In genomic region chr10:81876253-81876731, GRCh38 we compare ENCODE assay signal across 12 cellular contexts. TPM values are rescaled to one million over a fixed set of nuclear protein-coding genes. Genes with fewer than 3 reads are reported as not detected.
DNase-seq lines count a peak whose midpoint lies in the region; ATAC-seq, FAIRE-seq and TF ChIP-seq lines count a peak whose summit lies in the region.
"Had no signal": no experiment of that assay in that cellular context is flagged by ENCODE, and none has a peak within 500 bp of the region (broad histone marks: within the 10 kb centered on the region; RNA-seq: fewer than 3 reads in every experiment).

No MANE protein-coding gene starts in this region.

- TF ChIP-seq EP300 in HepG2 (IDR thresholded peaks at IDR 0.05; ENCODE audit: low read depth in 2 of 2, low read length in 2 of 2) (no peak), HepG2 (CRISPR knock-in tag; IDR thresholded peaks at IDR 0.05; ENCODE audit: borderline replicate concordance) (no peak)

- H3K36me3 Mint-ChIP-seq in mesothelial cell of epicardium = no peaks in the 10 kb centered on the region
- peaks cover 0 to 3% of the 10 kb centered on the region in 2 donors for H3K36me3 Mint-ChIP-seq in CD4-positive, alpha-beta memory T cell

- CTCF ChIA-PET in HepG2 (lab: Yijun Ruan, JAX; ENCODE audit: low intra/inter-chr PET ratio, low total read pairs) = no interaction called here
- CTCF ChIA-PET in CD4-positive, alpha-beta memory T cell (lab: Charles Lee; ENCODE audit: partially characterized antibody) = no interaction called here

- H3K4me1 ChIP-seq in right lobe of liver (peaks cover 0 to 5% (median 0%) of the 10 kb centered on the region in 4 donors), HepG2 (ENCODE audit: insufficient read depth, low read length) (no peaks in the 10 kb centered on the region)
- H3K4me1 ChIP-seq in CD4-positive, alpha-beta memory T cell (ENCODE audit: insufficient read depth, low read length) = no peaks in the 10 kb centered on the region

- no peak for DNase-seq in right lobe of liver
- no peak for DNase-seq in HepG2 (ENCODE audit: low spot score)
- no peak for DNase-seq in mesothelial cell of epicardium (ENCODE audit: low spot score in 2 of 2, unreplicated experiment in 2 of 2)
- no peak for DNase-seq in COR-L47 (lab: John Stamatoyannopoulos, UW)
- no peak for DNase-seq in CD4-positive, alpha-beta memory T cell
- DNase-seq in CD1c-positive myeloid dendritic cell (ENCODE audit: extremely low spot score) = no peak
- no peak for DNase-seq in activated CD4-positive, alpha-beta T cell treated with anti-CD3 and anti-CD28 coated beads for 4 hours
- DNase-seq: activated CD8-positive, alpha-beta memory T cell treated with anti-CD3 and anti-CD28 coated beads, Interleukin-2, amount 50 U/mL, for 4 hours; DMS153 had no signal

- POLR2A ChIA-PET in HepG2 (lab: Yijun Ruan, JAX) = no interaction called here
- POLR2A ChIA-PET in CD4-positive, alpha-beta memory T cell (lab: Charles Lee; ENCODE audit: partially characterized antibody) = no interaction called here

- peak overlapping the region in 2 of 3 donors; percentile 4 to 20 for H3K4me3 ChIP-seq in right lobe of liver
- no peak overlapping the region for H3K4me3 ChIP-seq in HepG2 (replicated peaks in 1 of 3; ENCODE audit: insufficient read depth in 1 of 3, low read depth in 2 of 3, low read length in 3 of 3)
- no peak overlapping the region for H3K4me3 ChIP-seq in CD4-positive, alpha-beta memory T cell (ENCODE audit: low read length in 2 of 2)
- H3K4me3 ChIP-seq: skin epidermis had no signal

- in situ Hi-C loops in HepG2 (cut with HindIII; ENCODE audit: extremely low pct_ligation_motif_present, low pct_unique_long_range_greater_than_20kb) = no loop called here

- peaks cover 15% of the 10 kb centered on the region for H3K4me1 Mint-ChIP-seq in mesothelial cell of epicardium
- peaks cover 3 to 13% (median 10%) of the 10 kb centered on the region in 4 donors for H3K4me1 Mint-ChIP-seq in CD4-positive, alpha-beta memory T cell

- H3K27me3 ChIP-seq in right lobe of liver (peaks cover 0 to 3% of the 10 kb centered on the region in 2 donors), HepG2 (ENCODE audit: control insufficient read depth in 1 of 2, insufficient read depth in 2 of 2, low read length in 2 of 2) (no peaks in the 10 kb centered on the region)
- H3K27me3 ChIP-seq in CD4-positive, alpha-beta memory T cell (ENCODE audit: insufficient read depth, low read length) = peaks cover 3% of the 10 kb centered on the region

- H4K20me1 ChIP-seq in HepG2 (ENCODE audit: insufficient read depth, low read length) = no peaks in the 10 kb centered on the region

- H3K4me3 Mint-ChIP-seq in mesothelial cell of epicardium = peak overlapping the region; percentile 60
- peak overlapping the region in 4 of 8 donors; percentile 69 to 71 (median 70) for H3K4me3 Mint-ChIP-seq in CD4-positive, alpha-beta memory T cell

- intact Hi-C loops in right lobe of liver (cut with DNase I) (no loop called here), HepG2 (cut with micrococcal nuclease; ENCODE audit: unreplicated experiment) (no loop called here)
- intact Hi-C loops in CD4-positive, alpha-beta memory T cell (cut with micrococcal nuclease) = no loop called here

- no peak for TF ChIP-seq RAD21 in HepG2 (CRISPR knock-in tag; IDR thresholded peaks at IDR 0.05)

- H3K9me3 ChIP-seq in right lobe of liver = no peaks in the 10 kb centered on the region
- H3K9me3 ChIP-seq in HepG2 (ENCODE audit: low read length) = no peaks in the 10 kb centered on the region
- H3K9me3 ChIP-seq in CD4-positive, alpha-beta memory T cell (ENCODE audit: control insufficient read depth in 1 of 2, low read length in 2 of 2) = no peaks in the 10 kb centered on the region

- peak; percentile 8 to 21 (median 14) for ATAC-seq in right lobe of liver
- ATAC-seq in HepG2 = no peak; the same call in 2 of the 3 replicates

- TF ChIP-seq CTCF in right lobe of liver (IDR thresholded peaks at IDR 0.05) = no peak
- no peak for TF ChIP-seq CTCF in HepG2 (CRISPR knock-in tag; IDR thresholded peaks at IDR 0.05)
- no peak for TF ChIP-seq CTCF in mesothelial cell of epicardium (IDR thresholded peaks at IDR 0.05; ENCODE audit: unreplicated experiment)

- 5% methylated on average over 18 of the region's 18 CpGs for WGBS in right lobe of liver (ENCODE audit: insufficient coverage, low coverage, low lambda C conversion rate, missing lambda C conversion rate)
- 12% methylated on average over 18 of the region's 18 CpGs for WGBS in HepG2 (ENCODE audit: low lambda C conversion rate)

- no peak for TF ChIP-seq POLR2A in right lobe of liver (IDR thresholded peaks at IDR 0.05)
- TF ChIP-seq POLR2A in HepG2 (IDR thresholded peaks at IDR 0.05; ENCODE audit: insufficient read depth in 1 of 2, low read depth in 2 of 2, low read length in 2 of 2) = no peak

- no peak overlapping the region for H3K4me2 ChIP-seq in HepG2 (ENCODE audit: low read depth, low read length)

- H3K27ac ChIP-seq in right lobe of liver = no peak overlapping the region
- H3K27ac ChIP-seq in HepG2 (ENCODE audit: extremely low read length, insufficient read depth, low read length) = no peak overlapping the region
- H3K27ac ChIP-seq in cingulate gyrus (ENCODE audit: low read depth, low read length) = peak overlapping the region; percentile 13
- H3K27ac ChIP-seq in CD4-positive, alpha-beta memory T cell (ENCODE audit: low read depth, low read length) = no peak overlapping the region
- H3K27ac ChIP-seq: skin epidermis had no signal

- H3K36me3 ChIP-seq in right lobe of liver = no peaks in the 10 kb centered on the region
- no peaks in the 10 kb centered on the region for H3K36me3 ChIP-seq in HepG2 (replicated peaks in 1 of 2; ENCODE audit: control insufficient read depth in 1 of 2, insufficient read depth in 2 of 2, low read length in 2 of 2)
- H3K36me3 ChIP-seq in CD4-positive, alpha-beta memory T cell (ENCODE audit: insufficient read depth, low read length) = no peaks in the 10 kb centered on the region

- no peaks in the 10 kb centered on the region for H3K79me2 ChIP-seq in HepG2 (ENCODE audit: insufficient read depth, low read length)

- no peak overlapping the region for H3K9ac ChIP-seq in HepG2 (ENCODE audit: insufficient read depth, low read depth, low read length)

- no peak overlapping the region for H3K27ac Mint-ChIP-seq in mesothelial cell of epicardium
- no peak overlapping the region for H3K27ac Mint-ChIP-seq in CD4-positive, alpha-beta memory T cell

- FAIRE-seq in HepG2 (lab: Jason Lieb, UNC) = no peak

- BruUV-seq in HepG2 (replicated peaks; lab: Mats Ljungman, UMichigan) = no TSS peak

- no peak overlapping the region for H2AFZ ChIP-seq in HepG2 (ENCODE audit: low read length)

- peaks cover 92% of the 10 kb centered on the region for H3K27me3 Mint-ChIP-seq in mesothelial cell of epicardium (ENCODE audit: low read depth)
- peaks cover 22 to 38% of the 10 kb centered on the region in 2 donors for H3K27me3 Mint-ChIP-seq in CD4-positive, alpha-beta memory T cell

- no peaks in the 10 kb centered on the region for H3K9me3 Mint-ChIP-seq in mesothelial cell of epicardium
- H3K9me3 Mint-ChIP-seq in CD4-positive, alpha-beta memory T cell = peaks cover 0 to 11% (median 2%) of the 10 kb centered on the region in 8 donors

TF ChIP-seq in HepG2, 621 proteins besides CTCF, POLR2A, EP300 and RAD21 (continues in another document):
- no peak for TF ChIP-seq NR1H2 (CRISPR knock-in tag; IDR thresholded peaks at IDR 0.05; ENCODE audit: borderline replicate concordance, low read depth)
- no peak for TF ChIP-seq HDAC2 (CRISPR knock-in tag; IDR thresholded peaks at IDR 0.05)
- no peak for TF ChIP-seq YEATS4 (CRISPR knock-in tag; IDR thresholded peaks at IDR 0.05; ENCODE audit: borderline replicate concordance)
- TF ChIP-seq ZNF430 (CRISPR knock-in tag; IDR thresholded peaks at IDR 0.05) = no peak
- TF ChIP-seq ZNF292 (CRISPR knock-in tag; IDR thresholded peaks at IDR 0.05; ENCODE audit: borderline replicate concordance, low read depth) = no peak
- no peak for TF ChIP-seq SMAD1 (CRISPR knock-in tag; IDR thresholded peaks at IDR 0.05; ENCODE audit: borderline replicate concordance, low read depth)
- no peak for TF ChIP-seq SYNCRIP (IDR thresholded peaks at IDR 0.05; ENCODE audit: insufficient read depth, low read depth, low read length)
- no peak for TF ChIP-seq ELF3 (CRISPR knock-in tag; IDR thresholded peaks at IDR 0.05)
- TF ChIP-seq ZNF138 (CRISPR knock-in tag; IDR thresholded peaks at IDR 0.05; ENCODE audit: low read depth) = no peak
- no peak for TF ChIP-seq HOXA5 (CRISPR knock-in tag; IDR thresholded peaks at IDR 0.05)

RNA-seq across cellular contexts. Expression of gene NRG3, which starts 1.3 kb away (rescaled TPM):
- total RNA-seq in right lobe of liver (under 1 TPM; 0.34 to 0.99 (median 0.75) TPM), HepG2 (2016; rRNA removed; fragmentation: Illumina TruSeq; extraction: Trizol) (not detected in 2 replicates), mesothelial cell of epicardium (0.42 to 0.74 TPM (median 0.57 TPM) in 3 replicates)
- not detected in 2 replicates for total RNA-seq in HepG2 (2016; cell fraction: cytosol; rRNA removed; fragmentation: Illumina TruSeq; extraction: Trizol; ENCODE audit: low read depth)
- total RNA-seq in HepG2 (2016; cell fraction: insoluble cytoplasmic fraction; rRNA removed; fragmentation: Illumina TruSeq; extraction: Trizol) = not detected in 2 replicates
- not detected in 2 replicates for total RNA-seq in HepG2 (2016; cell fraction: membrane; rRNA removed; fragmentation: Illumina TruSeq; extraction: Trizol)
- not detected in 2 replicates for total RNA-seq in HepG2 (2016; cell fraction: nucleus; rRNA removed; fragmentation: Illumina TruSeq; extraction: Trizol)
- polyA plus RNA-seq in HepG2 (2011; rRNA removed) = not detected in 2 replicates
- not detected in 2 replicates for polyA plus RNA-seq in HepG2 (2011; cell fraction: cytosol; rRNA removed)
- polyA plus RNA-seq in HepG2 (2011; cell fraction: nucleus; rRNA removed) = not detected in 2 replicates
- not detected in 2 replicates for polyA plus RNA-seq in HepG2 (2012)
- not detected in 2 replicates for polyA plus RNA-seq in HepG2 (2016; cell fraction: cytosol; fragmentation: Illumina TruSeq; extraction: Trizol; ENCODE audit: low read depth)
- polyA plus RNA-seq in HepG2 (2016; cell fraction: insoluble cytoplasmic fraction; fragmentation: Illumina TruSeq; extraction: Trizol; ENCODE audit: low read depth) = not detected in 2 replicates
- not detected in 2 replicates for polyA plus RNA-seq in HepG2 (2016; cell fraction: membrane; fragmentation: Illumina TruSeq; extraction: Trizol; ENCODE audit: low read depth)
- not detected in 2 replicates for polyA plus RNA-seq in HepG2 (2016; cell fraction: nucleus; fragmentation: Illumina TruSeq; extraction: Trizol; ENCODE audit: insufficient read depth, low read depth)
- not detected in 2 replicates for polyA minus RNA-seq in HepG2 (2011; rRNA and poly(A)+ RNA removed; ENCODE audit: low replicate concordance)
- polyA minus RNA-seq in HepG2 (2011; cell fraction: cytosol; rRNA and poly(A)+ RNA removed) = not detected in 2 replicates
- polyA minus RNA-seq in HepG2 (2011; cell fraction: nucleus; rRNA and poly(A)+ RNA removed) = not detected in 2 replicates
- not detected for total RNA-seq in CD4-positive, alpha-beta memory T cell
- not detected for polyA plus RNA-seq in CD4-positive, alpha-beta memory T cell
- total RNA-seq: OCI-LY7 had no signal

Comparison
In these comparisons a context has a peak if more than half of its experiments do, and no peak if none do; other contexts are left out.
1. H3K4me3 ChIP-seq: peak in right lobe of liver (2 of 3); none in HepG2 (0 of 3) and CD4-positive, alpha-beta memory T cell (0 of 2).